ENCODE assay signal across 1 cellular context in the genomic region with DNA sequence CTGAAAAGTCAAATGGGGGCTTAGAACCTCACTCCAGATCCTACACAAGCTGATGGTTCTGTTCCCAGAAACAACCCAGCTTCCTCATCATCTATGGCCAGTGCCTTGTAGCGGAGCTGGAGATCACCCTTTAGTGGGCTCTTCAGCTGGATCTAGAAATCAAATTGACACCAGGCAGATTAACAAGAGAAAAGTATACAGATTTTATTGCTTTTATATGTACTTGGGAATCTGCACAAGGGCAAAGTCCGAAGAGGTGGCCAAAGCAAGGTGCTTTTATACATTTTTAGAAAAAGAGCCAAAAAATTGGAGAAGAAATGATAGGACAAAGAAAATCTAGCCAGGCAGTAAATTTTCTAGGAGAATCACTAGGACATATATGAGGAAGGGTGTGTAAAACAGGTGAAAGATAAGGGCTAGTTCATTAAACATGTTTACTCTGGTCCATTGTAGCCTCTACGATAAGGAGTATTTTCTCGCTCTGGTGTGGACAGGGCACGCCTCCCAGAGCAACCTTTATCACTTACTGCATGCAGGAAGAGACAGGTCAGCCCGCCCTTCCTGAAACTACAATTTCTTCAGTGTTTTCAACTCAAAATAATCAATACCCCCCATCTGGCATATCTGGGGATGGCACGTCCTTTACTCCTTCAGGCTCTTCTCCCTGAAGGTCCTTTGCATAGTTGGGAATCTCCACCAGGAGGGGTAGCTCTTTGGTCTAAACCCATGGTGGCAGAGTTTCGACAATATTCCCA.
A peak's percentile ranks its signal among the peaks of the same experiment; 100 is the strongest.
TF ChIP-seq lines count a peak whose summit lies in the region.

No MANE protein-coding gene starts in this region.

TF ChIP-seq in K562, 482 proteins besides CTCF, POLR2A, EP300 and RAD21 (continued from another document):
- TF ChIP-seq ZNF274 (IDR thresholded peaks at IDR 0.05; ENCODE audit: borderline replicate concordance, low read depth, low read length) (no peak), ZNF561 (CRISPR knock-in tag; conservative IDR thresholded peaks at IDR 0.05) (no peak), ZNF311 (CRISPR knock-in tag; IDR thresholded peaks at IDR 0.05) (no peak), ZNF780A (CRISPR knock-in tag; IDR thresholded peaks at IDR 0.05) (no peak), TEAD4 (IDR thresholded peaks at IDR 0.05; ENCODE audit: low read length) (peak; percentile 75), TEAD4 (CRISPR knock-in tag; IDR thresholded peaks at IDR 0.05; ENCODE audit: borderline replicate concordance) (no peak), ZNF12 (CRISPR knock-in tag; IDR thresholded peaks at IDR 0.05) (no peak), EWSR1 (IDR thresholded peaks at IDR 0.05; ENCODE audit: borderline replicate concordance, low read depth, partially characterized antibody) (no peak), DIDO1 (tag; IDR thresholded peaks at IDR 0.05; ENCODE audit: low read depth) (no peak), PHB2 (IDR thresholded peaks at IDR 0.05; ENCODE audit: low read depth) (no peak), MYNN (IDR thresholded peaks at IDR 0.05) (no peak), MYNN (CRISPR knock-in tag; IDR thresholded peaks at IDR 0.05) (no peak), PHF20 (IDR thresholded peaks at IDR 0.05; ENCODE audit: partially characterized antibody) (no peak), ZKSCAN1 (IDR thresholded peaks at IDR 0.05; ENCODE audit: low read depth, low read length) (no peak), RFX7 (CRISPR knock-in tag; IDR thresholded peaks at IDR 0.05) (no peak), KDM1A (IDR thresholded peaks at IDR 0.05) (peak in 1 of 2 experiments; percentile 48; a peak in 1 of 4 replicates), STAT5B (CRISPR knock-in tag; IDR thresholded peaks at IDR 0.05) (no peak), PML (IDR thresholded peaks at IDR 0.05; ENCODE audit: low read length) (no peak), NCOA4 (IDR thresholded peaks at IDR 0.05; ENCODE audit: partially characterized antibody) (no peak), FOXA3 (CRISPR knock-in tag; conservative IDR thresholded peaks at IDR 0.05 in 1 of 2, IDR thresholded peaks at IDR 0.05 in 1 of 2) (peak; percentile 93 to 99), ZNF717 (CRISPR knock-in tag; IDR thresholded peaks at IDR 0.05) (no peak), BHLHE40 (IDR thresholded peaks at IDR 0.05; ENCODE audit: low read length) (peak; percentile 51; the same call in 1 of the 2 replicates), HMG20A (CRISPR knock-in tag; conservative IDR thresholded peaks at IDR 0.05) (no peak), HDAC8 (tag; IDR thresholded peaks at IDR 0.05) (no peak), STAT5A (IDR thresholded peaks at IDR 0.05; ENCODE audit: borderline replicate concordance, low read length) (0 out of 2 replicates have a peak, but pooled peaks have one; percentile 38), HDGF (IDR thresholded peaks at IDR 0.05) (no peak), JUND (IDR thresholded peaks at IDR 0.05; ENCODE audit: borderline replicate concordance, low read depth, low read length) (0 out of 2 replicates have a peak, but pooled peaks have one; percentile 17), JUND (tag; IDR thresholded peaks at IDR 0.05; ENCODE audit: borderline replicate concordance, low read depth, low read length) (no peak; the same call in 2 of the 3 replicates), HDAC3 (IDR thresholded peaks at IDR 0.05; ENCODE audit: borderline replicate concordance, partially characterized antibody) (no peak), NELFE (IDR thresholded peaks at IDR 0.05; ENCODE audit: insufficient read depth, insufficient read length) (no peak), MYC (IDR thresholded peaks at IDR 0.05; ENCODE audit: low read depth, low read length) (peak; percentile 51), MYC (CRISPR knock-in tag; IDR thresholded peaks at IDR 0.05; ENCODE audit: borderline replicate concordance, low read depth) (no peak), GATAD2B (IDR thresholded peaks at IDR 0.05; ENCODE audit: borderline replicate concordance) (no peak), ZNF165 (CRISPR knock-in tag; IDR thresholded peaks at IDR 0.05; ENCODE audit: borderline replicate concordance) (no peak), CBX2 (IDR thresholded peaks at IDR 0.05; ENCODE audit: insufficient read depth, low read length, poor library complexity, severe bottlenecking) (no peak), ZNF77 (CRISPR knock-in tag; IDR thresholded peaks at IDR 0.05) (no peak), KAT7 (CRISPR knock-in tag; IDR thresholded peaks at IDR 0.05; ENCODE audit: borderline replicate concordance) (no peak), HNRNPH1 (optimal IDR thresholded peaks at IDR 0.05; ENCODE audit: low read depth, low read length) (no peak), GABPA (tag; conservative IDR thresholded peaks at IDR 0.05; ENCODE audit: low read depth) (no peak), SMARCC2 (IDR thresholded peaks at IDR 0.05; ENCODE audit: low read depth) (no peak; the same call in 1 of the 2 replicates), WHSC1 (IDR thresholded peaks at IDR 0.05; ENCODE audit: low read length) (no peak)
- TF ChIP-seq, protein P1, sequence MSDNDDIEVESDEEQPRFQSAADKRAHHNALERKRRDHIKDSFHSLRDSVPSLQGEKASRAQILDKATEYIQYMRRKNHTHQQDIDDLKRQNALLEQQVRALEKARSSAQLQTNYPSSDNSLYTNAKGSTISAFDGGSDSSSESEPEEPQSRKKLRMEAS (CRISPR knock-in tag; IDR thresholded peaks at IDR 0.05) = no peak
- TF ChIP-seq, protein P2, sequence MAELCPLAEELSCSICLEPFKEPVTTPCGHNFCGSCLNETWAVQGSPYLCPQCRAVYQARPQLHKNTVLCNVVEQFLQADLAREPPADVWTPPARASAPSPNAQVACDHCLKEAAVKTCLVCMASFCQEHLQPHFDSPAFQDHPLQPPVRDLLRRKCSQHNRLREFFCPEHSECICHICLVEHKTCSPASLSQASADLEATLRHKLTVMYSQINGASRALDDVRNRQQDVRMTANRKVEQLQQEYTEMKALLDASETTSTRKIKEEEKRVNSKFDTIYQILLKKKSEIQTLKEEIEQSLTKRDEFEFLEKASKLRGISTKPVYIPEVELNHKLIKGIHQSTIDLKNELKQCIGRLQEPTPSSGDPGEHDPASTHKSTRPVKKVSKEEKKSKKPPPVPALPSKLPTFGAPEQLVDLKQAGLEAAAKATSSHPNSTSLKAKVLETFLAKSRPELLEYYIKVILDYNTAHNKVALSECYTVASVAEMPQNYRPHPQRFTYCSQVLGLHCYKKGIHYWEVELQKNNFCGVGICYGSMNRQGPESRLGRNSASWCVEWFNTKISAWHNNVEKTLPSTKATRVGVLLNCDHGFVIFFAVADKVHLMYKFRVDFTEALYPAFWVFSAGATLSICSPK (IDR thresholded peaks at IDR 0.05; ENCODE audit: borderline replicate concordance) = no peak
- TF ChIP-seq, protein P3, sequence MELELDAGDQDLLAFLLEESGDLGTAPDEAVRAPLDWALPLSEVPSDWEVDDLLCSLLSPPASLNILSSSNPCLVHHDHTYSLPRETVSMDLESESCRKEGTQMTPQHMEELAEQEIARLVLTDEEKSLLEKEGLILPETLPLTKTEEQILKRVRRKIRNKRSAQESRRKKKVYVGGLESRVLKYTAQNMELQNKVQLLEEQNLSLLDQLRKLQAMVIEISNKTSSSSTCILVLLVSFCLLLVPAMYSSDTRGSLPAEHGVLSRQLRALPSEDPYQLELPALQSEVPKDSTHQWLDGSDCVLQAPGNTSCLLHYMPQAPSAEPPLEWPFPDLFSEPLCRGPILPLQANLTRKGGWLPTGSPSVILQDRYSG (tag; conservative IDR thresholded peaks at IDR 0.05; ENCODE audit: low read depth) = no peak
- TF ChIP-seq, protein P4, sequence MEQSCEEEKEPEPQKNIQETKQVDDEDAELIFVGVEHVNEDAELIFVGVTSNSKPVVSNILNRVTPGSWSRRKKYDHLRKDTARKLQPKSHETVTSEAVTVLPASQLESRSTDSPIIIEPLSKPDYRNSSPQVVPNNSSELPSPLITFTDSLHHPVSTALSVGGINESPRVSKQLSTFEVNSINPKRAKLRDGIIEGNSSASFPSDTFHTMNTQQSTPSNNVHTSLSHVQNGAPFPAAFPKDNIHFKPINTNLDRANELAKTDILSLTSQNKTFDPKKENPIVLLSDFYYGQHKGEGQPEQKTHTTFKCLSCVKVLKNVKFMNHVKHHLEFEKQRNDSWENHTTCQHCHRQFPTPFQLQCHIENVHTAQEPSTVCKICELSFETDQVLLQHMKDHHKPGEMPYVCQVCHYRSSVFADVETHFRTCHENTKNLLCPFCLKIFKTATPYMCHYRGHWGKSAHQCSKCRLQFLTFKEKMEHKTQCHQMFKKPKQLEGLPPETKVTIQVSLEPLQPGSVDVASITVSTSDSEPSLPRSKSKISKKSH (CRISPR knock-in tag; IDR thresholded peaks at IDR 0.05) = no peak
- TF ChIP-seq, protein P5, sequence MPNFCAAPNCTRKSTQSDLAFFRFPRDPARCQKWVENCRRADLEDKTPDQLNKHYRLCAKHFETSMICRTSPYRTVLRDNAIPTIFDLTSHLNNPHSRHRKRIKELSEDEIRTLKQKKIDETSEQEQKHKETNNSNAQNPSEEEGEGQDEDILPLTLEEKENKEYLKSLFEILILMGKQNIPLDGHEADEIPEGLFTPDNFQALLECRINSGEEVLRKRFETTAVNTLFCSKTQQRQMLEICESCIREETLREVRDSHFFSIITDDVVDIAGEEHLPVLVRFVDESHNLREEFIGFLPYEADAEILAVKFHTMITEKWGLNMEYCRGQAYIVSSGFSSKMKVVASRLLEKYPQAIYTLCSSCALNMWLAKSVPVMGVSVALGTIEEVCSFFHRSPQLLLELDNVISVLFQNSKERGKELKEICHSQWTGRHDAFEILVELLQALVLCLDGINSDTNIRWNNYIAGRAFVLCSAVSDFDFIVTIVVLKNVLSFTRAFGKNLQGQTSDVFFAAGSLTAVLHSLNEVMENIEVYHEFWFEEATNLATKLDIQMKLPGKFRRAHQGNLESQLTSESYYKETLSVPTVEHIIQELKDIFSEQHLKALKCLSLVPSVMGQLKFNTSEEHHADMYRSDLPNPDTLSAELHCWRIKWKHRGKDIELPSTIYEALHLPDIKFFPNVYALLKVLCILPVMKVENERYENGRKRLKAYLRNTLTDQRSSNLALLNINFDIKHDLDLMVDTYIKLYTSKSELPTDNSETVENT (CRISPR knock-in tag; IDR thresholded peaks at IDR 0.05) = no peak
- TF ChIP-seq, protein P6, sequence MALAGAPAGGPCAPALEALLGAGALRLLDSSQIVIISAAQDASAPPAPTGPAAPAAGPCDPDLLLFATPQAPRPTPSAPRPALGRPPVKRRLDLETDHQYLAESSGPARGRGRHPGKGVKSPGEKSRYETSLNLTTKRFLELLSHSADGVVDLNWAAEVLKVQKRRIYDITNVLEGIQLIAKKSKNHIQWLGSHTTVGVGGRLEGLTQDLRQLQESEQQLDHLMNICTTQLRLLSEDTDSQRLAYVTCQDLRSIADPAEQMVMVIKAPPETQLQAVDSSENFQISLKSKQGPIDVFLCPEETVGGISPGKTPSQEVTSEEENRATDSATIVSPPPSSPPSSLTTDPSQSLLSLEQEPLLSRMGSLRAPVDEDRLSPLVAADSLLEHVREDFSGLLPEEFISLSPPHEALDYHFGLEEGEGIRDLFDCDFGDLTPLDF (CRISPR knock-in tag; IDR thresholded peaks at IDR 0.05) = no peak
- TF ChIP-seq, protein P7, sequence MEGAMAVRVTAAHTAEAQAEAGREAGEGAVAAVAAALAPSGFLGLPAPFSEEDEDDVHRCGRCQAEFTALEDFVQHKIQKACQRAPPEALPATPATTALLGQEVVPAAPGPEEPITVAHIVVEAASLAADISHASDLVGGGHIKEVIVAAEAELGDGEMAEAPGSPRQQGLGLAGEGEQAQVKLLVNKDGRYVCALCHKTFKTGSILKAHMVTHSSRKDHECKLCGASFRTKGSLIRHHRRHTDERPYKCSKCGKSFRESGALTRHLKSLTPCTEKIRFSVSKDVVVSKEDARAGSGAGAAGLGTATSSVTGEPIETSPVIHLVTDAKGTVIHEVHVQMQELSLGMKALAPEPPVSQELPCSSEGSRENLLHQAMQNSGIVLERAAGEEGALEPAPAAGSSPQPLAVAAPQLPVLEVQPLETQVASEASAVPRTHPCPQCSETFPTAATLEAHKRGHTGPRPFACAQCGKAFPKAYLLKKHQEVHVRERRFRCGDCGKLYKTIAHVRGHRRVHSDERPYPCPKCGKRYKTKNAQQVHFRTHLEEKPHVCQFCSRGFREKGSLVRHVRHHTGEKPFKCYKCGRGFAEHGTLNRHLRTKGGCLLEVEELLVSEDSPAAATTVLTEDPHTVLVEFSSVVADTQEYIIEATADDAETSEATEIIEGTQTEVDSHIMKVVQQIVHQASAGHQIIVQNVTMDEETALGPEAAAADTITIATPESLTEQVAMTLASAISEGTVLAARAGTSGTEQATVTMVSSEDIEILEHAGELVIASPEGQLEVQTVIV (CRISPR knock-in tag; IDR thresholded peaks at IDR 0.05; ENCODE audit: borderline replicate concordance) = no peak
- TF ChIP-seq, protein P8, sequence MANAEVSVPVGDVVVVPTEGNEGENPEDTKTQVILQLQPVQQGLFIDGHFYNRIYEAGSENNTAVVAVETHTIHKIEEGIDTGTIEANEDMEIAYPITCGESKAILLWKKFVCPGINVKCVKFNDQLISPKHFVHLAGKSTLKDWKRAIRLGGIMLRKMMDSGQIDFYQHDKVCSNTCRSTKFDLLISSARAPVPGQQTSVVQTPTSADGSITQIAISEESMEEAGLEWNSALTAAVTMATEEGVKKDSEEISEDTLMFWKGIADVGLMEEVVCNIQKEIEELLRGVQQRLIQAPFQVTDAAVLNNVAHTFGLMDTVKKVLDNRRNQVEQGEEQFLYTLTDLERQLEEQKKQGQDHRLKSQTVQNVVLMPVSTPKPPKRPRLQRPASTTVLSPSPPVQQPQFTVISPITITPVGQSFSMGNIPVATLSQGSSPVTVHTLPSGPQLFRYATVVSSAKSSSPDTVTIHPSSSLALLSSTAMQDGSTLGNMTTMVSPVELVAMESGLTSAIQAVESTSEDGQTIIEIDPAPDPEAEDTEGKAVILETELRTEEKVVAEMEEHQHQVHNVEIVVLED (CRISPR knock-in tag; IDR thresholded peaks at IDR 0.05) = no peak
- TF ChIP-seq, protein P9, sequence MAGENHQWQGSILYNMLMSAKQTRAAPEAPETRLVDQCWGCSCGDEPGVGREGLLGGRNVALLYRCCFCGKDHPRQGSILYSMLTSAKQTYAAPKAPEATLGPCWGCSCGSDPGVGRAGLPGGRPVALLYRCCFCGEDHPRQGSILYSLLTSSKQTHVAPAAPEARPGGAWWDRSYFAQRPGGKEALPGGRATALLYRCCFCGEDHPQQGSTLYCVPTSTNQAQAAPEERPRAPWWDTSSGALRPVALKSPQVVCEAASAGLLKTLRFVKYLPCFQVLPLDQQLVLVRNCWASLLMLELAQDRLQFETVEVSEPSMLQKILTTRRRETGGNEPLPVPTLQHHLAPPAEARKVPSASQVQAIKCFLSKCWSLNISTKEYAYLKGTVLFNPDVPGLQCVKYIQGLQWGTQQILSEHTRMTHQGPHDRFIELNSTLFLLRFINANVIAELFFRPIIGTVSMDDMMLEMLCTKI (IDR thresholded peaks at IDR 0.05; ENCODE audit: partially characterized antibody) = no peak
- TF ChIP-seq, protein P10, sequence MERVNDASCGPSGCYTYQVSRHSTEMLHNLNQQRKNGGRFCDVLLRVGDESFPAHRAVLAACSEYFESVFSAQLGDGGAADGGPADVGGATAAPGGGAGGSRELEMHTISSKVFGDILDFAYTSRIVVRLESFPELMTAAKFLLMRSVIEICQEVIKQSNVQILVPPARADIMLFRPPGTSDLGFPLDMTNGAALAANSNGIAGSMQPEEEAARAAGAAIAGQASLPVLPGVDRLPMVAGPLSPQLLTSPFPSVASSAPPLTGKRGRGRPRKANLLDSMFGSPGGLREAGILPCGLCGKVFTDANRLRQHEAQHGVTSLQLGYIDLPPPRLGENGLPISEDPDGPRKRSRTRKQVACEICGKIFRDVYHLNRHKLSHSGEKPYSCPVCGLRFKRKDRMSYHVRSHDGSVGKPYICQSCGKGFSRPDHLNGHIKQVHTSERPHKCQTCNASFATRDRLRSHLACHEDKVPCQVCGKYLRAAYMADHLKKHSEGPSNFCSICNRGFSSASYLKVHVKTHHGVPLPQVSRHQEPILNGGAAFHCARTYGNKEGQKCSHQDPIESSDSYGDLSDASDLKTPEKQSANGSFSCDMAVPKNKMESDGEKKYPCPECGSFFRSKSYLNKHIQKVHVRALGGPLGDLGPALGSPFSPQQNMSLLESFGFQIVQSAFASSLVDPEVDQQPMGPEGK (CRISPR knock-in tag; IDR thresholded peaks at IDR 0.05; ENCODE audit: borderline replicate concordance) = no peak
